ENCODE assay signal across 16 cellular contexts in the genomic region with DNA sequence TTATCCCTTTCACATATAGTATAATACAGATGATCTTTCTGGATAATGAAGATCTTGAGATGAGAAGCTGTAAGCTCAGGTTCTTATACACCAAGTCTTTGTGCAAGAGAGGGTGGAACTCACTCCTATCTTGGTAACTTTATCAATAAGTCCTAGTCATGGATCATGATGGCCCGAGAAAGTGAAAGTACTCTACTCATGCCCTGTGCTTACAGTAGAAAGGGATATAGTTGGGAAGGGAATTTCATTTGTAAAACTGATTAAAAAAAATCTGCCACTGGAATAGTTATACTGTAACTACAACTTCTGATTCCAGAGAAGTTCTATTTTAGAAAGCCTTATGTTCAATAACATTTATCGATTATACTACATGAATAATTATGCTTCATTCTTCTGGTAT. TPM values are rescaled to one million over a fixed set of nuclear protein-coding genes. Genes with fewer than 3 reads are reported as not detected.
DNase-seq lines count a peak whose midpoint lies in the region; ATAC-seq and TF ChIP-seq lines count a peak whose summit lies in the region.
"Had no signal": no experiment of that assay in that cellular context is flagged by ENCODE, and none has a peak within 500 bp of the region (broad histone marks: within the 10 kb centered on the region; RNA-seq: fewer than 3 reads in every experiment).

No MANE protein-coding gene starts in this region.

- no peaks in the 10 kb centered on the region for H3K79me2 ChIP-seq in parathyroid adenoma
- no peaks in the 10 kb centered on the region for H3K79me2 ChIP-seq in H9 (ENCODE audit: insufficient read depth, low read length)

- H3K27ac ChIP-seq in parathyroid adenoma, result no peak overlapping the region
- no peak overlapping the region for H3K27ac ChIP-seq in H9 (ENCODE audit: insufficient read length, low read depth, low read length)
- H3K27ac ChIP-seq: C4-2B, SJSA1 had no signal

- no peak overlapping the region for H3K14ac ChIP-seq in H9 (ENCODE audit: insufficient read depth, low read length)

- no peak overlapping the region for H3K4me3 ChIP-seq in parathyroid adenoma (ENCODE audit: low read depth, low read length)
- H3K4me3 ChIP-seq: SJSA1 had no signal

- H2BK12ac ChIP-seq in H9 (ENCODE audit: insufficient read length, low read depth, low read length), result no peak overlapping the region

- no peak overlapping the region for H3K23ac ChIP-seq in H9 (ENCODE audit: insufficient read length, low read depth, low read length)

- H2BK5ac ChIP-seq in H9 (ENCODE audit: insufficient read length, low read length), result no peak overlapping the region

- H2BK120ac ChIP-seq in H9 (ENCODE audit: low read depth, low read length, poor library complexity, severe bottlenecking), result no peak overlapping the region

- H3K27me3 Mint-ChIP-seq in HFFc6 (ENCODE audit: insufficient read depth), result peaks cover 9% of the 10 kb centered on the region
- no peaks in the 10 kb centered on the region; the same call in 1 of the 2 replicates for H3K27me3 Mint-ChIP-seq in H9 (ENCODE audit: low read depth)

- H3K4me2 ChIP-seq in parathyroid adenoma (ENCODE audit: low read length), result no peak overlapping the region
- no peak overlapping the region for H3K4me2 ChIP-seq in H9 (ENCODE audit: insufficient read depth, insufficient read length, low read length)

- H3K9me3 ChIP-seq in parathyroid adenoma (ENCODE audit: control insufficient read depth, low read length) (no peaks in the 10 kb centered on the region), H9 (ENCODE audit: control insufficient read depth, low read depth, low read length) (no peaks in the 10 kb centered on the region)
- H3K9me3 ChIP-seq: SJSA1 had no signal

- H3K36me3 Mint-ChIP-seq in HFFc6 (ENCODE audit: low read depth) (no peaks in the 10 kb centered on the region), H9 (ENCODE audit: insufficient read depth in 1 of 3, low read depth in 3 of 3) (no peaks in the 10 kb centered on the region)

- peak overlapping the region; percentile 26 for H2AFZ ChIP-seq in parathyroid adenoma
- no peak overlapping the region for H2AFZ ChIP-seq in H9 (ENCODE audit: low read length)

- H3K36me3 ChIP-seq in parathyroid adenoma (ENCODE audit: control insufficient read depth, insufficient read depth, low read length), result no peaks in the 10 kb centered on the region
- H3K36me3 ChIP-seq: SJSA1 had no signal

- peaks cover 14% of the 10 kb centered on the region for H3K4me1 Mint-ChIP-seq in HFFc6 (ENCODE audit: low read depth)
- H3K4me1 Mint-ChIP-seq in H9, result peaks cover 2 to 16% of the 10 kb centered on the region in 2 experiments; a peak in 3 of 4 replicates

- no peak for ATAC-seq in GM19397 (IDR thresholded peaks at IDR 0.05; ENCODE audit: unreplicated experiment)
- ATAC-seq: Panc1 had no signal

- no peak overlapping the region for H4K91ac ChIP-seq in H9 (ENCODE audit: insufficient read length, low read depth, low read length)

- no peak overlapping the region for H3K56ac ChIP-seq in H9 (ENCODE audit: insufficient read length, low read depth, low read length)

- H3K27me3 ChIP-seq in parathyroid adenoma (ENCODE audit: control insufficient read depth, insufficient read depth, low read length), result no peaks in the 10 kb centered on the region
- no peaks in the 10 kb centered on the region for H3K27me3 ChIP-seq in H9 (ENCODE audit: insufficient read depth, low read length)

- no peak overlapping the region for H3K9ac ChIP-seq in parathyroid adenoma
- no peak overlapping the region for H3K9ac ChIP-seq in H9 (ENCODE audit: extremely low read depth, insufficient read length, low read length)

- no peak overlapping the region for H2AK5ac ChIP-seq in H9 (ENCODE audit: insufficient read length, low read length)

- no CpG with 5 or more reads among the region's 2 CpGs for WGBS in H9 (ENCODE audit: extremely low coverage, insufficient read length, low lambda C conversion rate)

- no peak overlapping the region for H3K4ac ChIP-seq in H9 (ENCODE audit: low read depth, low read length)

- H2BK20ac ChIP-seq in H9 (ENCODE audit: low read depth, low read length, poor library complexity, severe bottlenecking), result no peak overlapping the region

- H3T11ph ChIP-seq in H9 (ENCODE audit: low read length), result no peak overlapping the region

- no peaks in the 10 kb centered on the region for H3K23me2 ChIP-seq in H9 (ENCODE audit: insufficient read length, low read depth, low read length, poor library complexity, severe bottlenecking)

- H3K4me3 Mint-ChIP-seq in HFFc6, result peak overlapping the region; percentile 75; the same call in 1 of the 2 replicates
- H3K4me3 Mint-ChIP-seq in H9, result no peak overlapping the region

- no peak overlapping the region for H4K8ac ChIP-seq in H9 (replicated peaks; ENCODE audit: insufficient read length, low read depth, low read length)

- H4K20me1 ChIP-seq in H9 (ENCODE audit: control insufficient read depth, insufficient read depth, insufficient read length), result no peaks in the 10 kb centered on the region

- no peak overlapping the region for H3K27ac Mint-ChIP-seq in HFFc6
- no peak overlapping the region for H3K27ac Mint-ChIP-seq in H9

- DNase-seq in HFFc6 (no peak), RPMI7951 (ENCODE audit: low read depth) (peak; percentile 7), fibroblast of peridontal ligament (ENCODE audit: extremely low read depth) (peak; percentile 47), H9 (no peak), HuH-7.5 (ENCODE audit: low spot score) (no peak)
- DNase-seq: Karpas-422, NCI-H1048, NCI-H1436 treated with DMSO at 0.1 percent for 48 hours, NCI-H2171, NCI-H526 had no signal

- H2BK15ac ChIP-seq in H9 (ENCODE audit: low read depth, low read length), result no peak overlapping the region

- H3K18ac ChIP-seq in H9 (ENCODE audit: insufficient read length, low read depth, low read length), result no peak overlapping the region

- H3K9me3 Mint-ChIP-seq in HFFc6 (no peaks in the 10 kb centered on the region), H9 (no peaks in the 10 kb centered on the region; a peak in 1 of 5 replicates)

- no peak overlapping the region for H4K5ac ChIP-seq in H9 (ENCODE audit: insufficient read length, low read depth, low read length)

- no peak for TF ChIP-seq CTCF in HFFc6 (IDR thresholded peaks at IDR 0.05)
- TF ChIP-seq CTCF in parathyroid adenoma (IDR thresholded peaks at IDR 0.05), result no peak
- TF ChIP-seq CTCF in H9 (conservative IDR thresholded peaks at IDR 0.05), result no peak

- no peaks in the 10 kb centered on the region for H3K79me1 ChIP-seq in H9 (ENCODE audit: insufficient read depth, low read depth, low read length, poor library complexity, severe bottlenecking)

- peaks cover 7% of the 10 kb centered on the region for H3K4me1 ChIP-seq in parathyroid adenoma
- no peaks in the 10 kb centered on the region for H3K4me1 ChIP-seq in H9 (ENCODE audit: insufficient read depth, low read length)
- H3K4me1 ChIP-seq: SJSA1 had no signal

RNA-seq across cellular contexts. Expression of gene MYO3B, which starts 51.8 kb away (rescaled TPM):
- not detected for total RNA-seq in HFFc6 (2021; fragmentation: NEBNext Ultra II Directional; extraction: Animal tissue kit (Norgen Biotek cat#: 25700))
- total RNA-seq in RPMI7951 (2014; rRNA removed; shearing (Covaris generic)), result 0.12 TPM in 1 of 2 replicates, not detected in the other
- total RNA-seq in H9 (2021), result 0.63 and 0.86 TPM in 2 replicates
- total RNA-seq: MCF 10A, SJSA1 had no signal

Comparison
In these comparisons a context has a peak if more than half of its experiments do, and no peak if none do; other contexts are left out.
1. DNase-seq: peak in RPMI7951 (single experiment) and fibroblast of peridontal ligament (single experiment); none in HFFc6 (single experiment), H9 (single experiment) and HuH-7.5 (single experiment).